Comparison of ENCODE assay signal across 1 cellular context in genomic region chr6:25173951-25174474, GRCh38.
TF ChIP-seq lines count a peak whose summit lies in the region.

No MANE protein-coding gene starts in this region.

TF ChIP-seq in K562, 482 proteins besides CTCF, POLR2A, EP300 and RAD21 (continued from another document):
- no peak for TF ChIP-seq AFF1 (IDR thresholded peaks at IDR 0.05; ENCODE audit: low read depth in 1 of 2, partially characterized antibody in 2 of 2)
- TF ChIP-seq TFAM (CRISPR knock-in tag; conservative IDR thresholded peaks at IDR 0.05), result no peak
- no peak for TF ChIP-seq DIDO1 (tag; IDR thresholded peaks at IDR 0.05; ENCODE audit: low read depth)
- no peak for TF ChIP-seq SFPQ (IDR thresholded peaks at IDR 0.05; ENCODE audit: low read depth, low read length)
- TF ChIP-seq FOSL1 (tag; conservative IDR thresholded peaks at IDR 0.05), result peak; percentile 44; the same call in 1 of the 2 replicates
- TF ChIP-seq E2F5 (CRISPR knock-in tag; IDR thresholded peaks at IDR 0.05), result no peak
- no peak for TF ChIP-seq NFIX (CRISPR knock-in tag; IDR thresholded peaks at IDR 0.05; ENCODE audit: low read depth)
- TF ChIP-seq NFXL1 (CRISPR knock-in tag; IDR thresholded peaks at IDR 0.05), result no peak
- TF ChIP-seq POLR2AphosphoS5 (IDR thresholded peaks at IDR 0.05; ENCODE audit: control insufficient read depth, insufficient read depth, low read depth, low read length), result no peak
- no peak for TF ChIP-seq ZNF785 (CRISPR knock-in tag; IDR thresholded peaks at IDR 0.05)
- TF ChIP-seq MTA2 (IDR thresholded peaks at IDR 0.05; ENCODE audit: low read depth), result no peak
- TF ChIP-seq FOXO4 (CRISPR knock-in tag; IDR thresholded peaks at IDR 0.05), result no peak
- TF ChIP-seq KAT7 (CRISPR knock-in tag; IDR thresholded peaks at IDR 0.05; ENCODE audit: borderline replicate concordance), result no peak
- no peak for TF ChIP-seq CEBPG (CRISPR knock-in tag; IDR thresholded peaks at IDR 0.05)
- peak; percentile 44 to 72; a peak in 2 of 4 replicates for TF ChIP-seq CEBPG (tag; conservative IDR thresholded peaks at IDR 0.05 in 1 of 2, IDR thresholded peaks at IDR 0.05 in 1 of 2)
- no peak for TF ChIP-seq HSF4 (CRISPR knock-in tag; IDR thresholded peaks at IDR 0.05; ENCODE audit: borderline replicate concordance)
- TF ChIP-seq NR2C2 (CRISPR knock-in tag; IDR thresholded peaks at IDR 0.05), result no peak
- no peak for TF ChIP-seq NR2C2 (tag; IDR thresholded peaks at IDR 0.05)
- no peak for TF ChIP-seq MAFF (IDR thresholded peaks at IDR 0.05; ENCODE audit: low read length)
- TF ChIP-seq SMAD3 (CRISPR knock-in tag; conservative IDR thresholded peaks at IDR 0.05), result no peak
